ENCODE assay signal across 8 cellular contexts in genomic region chr7:17301491-17302101, GRCh38. TPM values are rescaled to one million over a fixed set of nuclear protein-coding genes. Genes with fewer than 3 reads are reported as not detected.
DNase-seq lines count a peak whose midpoint lies in the region; ATAC-seq, FAIRE-seq and TF ChIP-seq lines count a peak whose summit lies in the region.

No MANE protein-coding gene starts in this region.

- POLR2A ChIA-PET in OCI-LY7 (lab: Charles Lee), result no interaction called here
- POLR2A ChIA-PET in activated naive CD8-positive, alpha-beta T cell treated with anti-CD3 and anti-CD28 coated beads, Interleukin-2, amount 10 ng/mL, durations not matched to agents 7 days and 5 days (lab: Charles Lee), result interaction anchor here (1.0 kb wide), 1 partner anchor 159 kb away, joined by 3 read pairs; no protein-coding TSS in a partner anchor

- CTCF ChIA-PET in OCI-LY7 (lab: Charles Lee; ENCODE audit: unreplicated experiment), result no interaction called here

- H3K4me3 Mint-ChIP-seq in activated naive CD8-positive, alpha-beta T cell treated with anti-CD3 and anti-CD28 coated beads, Interleukin-2, amount 10 ng/mL, durations not matched to agents 7 days and 5 days, result peak overlapping the region; percentile 60

- H4K20me1 ChIP-seq in OCI-LY7 (ENCODE audit: insufficient read depth, low read length), result no peaks in the 10 kb centered on the region

- H3K27ac ChIP-seq in OCI-LY7 (ENCODE audit: low read depth, low read length, poor library complexity, severe bottlenecking), result no peak overlapping the region

- H3K27me3 Mint-ChIP-seq in activated naive CD8-positive, alpha-beta T cell treated with anti-CD3 and anti-CD28 coated beads, Interleukin-2, amount 10 ng/mL, durations not matched to agents 7 days and 5 days, result no peaks in the 10 kb centered on the region

- intact Hi-C loops in OCI-LY7 (cut with micrococcal nuclease; ENCODE audit: unreplicated experiment), result loop anchor here (5.0 kb wide), 1 partner anchor 319 kb away; no protein-coding TSS in a partner anchor

- no peaks in the 10 kb centered on the region for H3K79me2 ChIP-seq in OCI-LY7 (ENCODE audit: insufficient read depth, low read depth, low read length)

- peaks cover 14% of the 10 kb centered on the region for H3K36me3 Mint-ChIP-seq in activated naive CD8-positive, alpha-beta T cell treated with anti-CD3 and anti-CD28 coated beads, Interleukin-2, amount 10 ng/mL, durations not matched to agents 7 days and 5 days

- DNase-seq in activated effector memory CD4-positive, alpha-beta T cell treated with anti-CD3 and anti-CD28 coated beads, Interleukin-2, amount 50 U/mL, for 16 hours, result peak; percentile 78
- DNase-seq in activated effector memory CD4-positive, alpha-beta T cell treated with Interleukin-2 at 50 U/mL for 16 hours, result no peak
- DNase-seq in OCI-LY7 (ENCODE audit: low spot score) (peak; percentile 26), iris pigment epithelial cell (ENCODE audit: low read depth) (peak; percentile 63), GM12891 (ENCODE audit: insufficient read length, low spot score) (no peak)
- DNase-seq in activated naive CD8-positive, alpha-beta T cell treated with anti-CD3 and anti-CD28 coated beads, Interleukin-2, amount 10 ng/mL, durations not matched to agents 7 days and 5 days, result no peak
- DNase-seq in stimulated activated CD4-positive, alpha-beta T cell treated with anti-CD3 and anti-CD28 coated beads, Interleukin-4, amount 100 ng/mL, for 24 hours, result peak; percentile 62

- no peak overlapping the region for H3K4me2 ChIP-seq in OCI-LY7 (ENCODE audit: low read length)

- H3K4me1 Mint-ChIP-seq in activated naive CD8-positive, alpha-beta T cell treated with anti-CD3 and anti-CD28 coated beads, Interleukin-2, amount 10 ng/mL, durations not matched to agents 7 days and 5 days, result peaks cover 37% of the 10 kb centered on the region

- no peaks in the 10 kb centered on the region for H3K36me3 ChIP-seq in OCI-LY7 (ENCODE audit: insufficient read depth, low read length)

- H3K9me3 ChIP-seq in OCI-LY7 (ENCODE audit: low read length), result no peaks in the 10 kb centered on the region

- no peak overlapping the region for H2AFZ ChIP-seq in OCI-LY7 (ENCODE audit: low read length)

- no TSS peak for BruUV-seq in OCI-LY7 (replicated peaks; lab: Mats Ljungman, UMichigan)

- H3K9me3 Mint-ChIP-seq in activated naive CD8-positive, alpha-beta T cell treated with anti-CD3 and anti-CD28 coated beads, Interleukin-2, amount 10 ng/mL, durations not matched to agents 7 days and 5 days, result peaks cover 2% of the 10 kb centered on the region

- no peak for FAIRE-seq in GM12891 (lab: Jason Lieb, UNC)

- no peak for TF ChIP-seq POLR2A in GM12891 (IDR thresholded peaks at IDR 0.05; ENCODE audit: low read depth, low read length)

- H3K4me3 ChIP-seq in OCI-LY7 (ENCODE audit: low read depth, low read length, poor library complexity, severe bottlenecking), result no peak overlapping the region

- no peak for ATAC-seq in activated naive CD8-positive, alpha-beta T cell treated with anti-CD3 and anti-CD28 coated beads, Interleukin-2, amount 10 ng/mL, durations not matched to agents 7 days and 5 days (ENCODE audit: low read depth)
- ATAC-seq in GM21737 (IDR thresholded peaks at IDR 0.05; ENCODE audit: unreplicated experiment), result no peak

- TF ChIP-seq CTCF in OCI-LY7 (conservative IDR thresholded peaks at IDR 0.05; ENCODE audit: low read length), result peak; percentile 86

- H3K9me2 ChIP-seq in OCI-LY7 (ENCODE audit: insufficient read depth, low read length), result no peaks in the 10 kb centered on the region

- no peaks in the 10 kb centered on the region for H3K4me1 ChIP-seq in OCI-LY7 (ENCODE audit: insufficient read depth, low read length, poor library complexity, severe bottlenecking)

- no peak overlapping the region for H3K27ac Mint-ChIP-seq in activated naive CD8-positive, alpha-beta T cell treated with anti-CD3 and anti-CD28 coated beads, Interleukin-2, amount 10 ng/mL, durations not matched to agents 7 days and 5 days

TF ChIP-seq in GM12891, 5 proteins besides CTCF, POLR2A, EP300 and RAD21:
- TF ChIP-seq PAX5 (IDR thresholded peaks at IDR 0.05; ENCODE audit: insufficient read depth, low read length, severe bottlenecking), result no peak
- TF ChIP-seq POU2F2 (IDR thresholded peaks at IDR 0.05; ENCODE audit: low read depth, low read length), result no peak
- TF ChIP-seq SPI1 (IDR thresholded peaks at IDR 0.05; ENCODE audit: low read depth, low read length), result no peak
- TF ChIP-seq POLR2AphosphoS5 (IDR thresholded peaks at IDR 0.05; ENCODE audit: low read depth, low read length), result no peak
- no peak for TF ChIP-seq TAF1 (IDR thresholded peaks at IDR 0.05; ENCODE audit: low read depth, low read length)

RNA-seq across cellular contexts. Expression of gene AHR, which starts 3.1 kb away (rescaled TPM):
- not detected in 2 replicates for total RNA-seq in OCI-LY7 (2014; rRNA removed; shearing (Covaris generic))
- not detected in 2 replicates for total RNA-seq in OCI-LY7 (2022)
- 10 to 100 TPM; 49.0 to 50.6 TPM for total RNA-seq in activated naive CD8-positive, alpha-beta T cell treated with anti-CD3 and anti-CD28 coated beads, Interleukin-2, amount 10 ng/mL, durations not matched to agents 7 days and 5 days
- polyA plus RNA-seq in GM12891 (2012; ENCODE audit: low read depth, missing spikeins), result 12.4 TPM

Comparison
In these comparisons a context has a peak if more than half of its experiments do, and no peak if none do; other contexts are left out.
1. DNase-seq: peak in activated effector memory CD4-positive, alpha-beta T cell treated with anti-CD3 and anti-CD28 coated beads, Interleukin-2, amount 50 U/mL, for 16 hours (single experiment), OCI-LY7 (single experiment), iris pigment epithelial cell (single experiment) and stimulated activated CD4-positive, alpha-beta T cell treated with anti-CD3 and anti-CD28 coated beads, Interleukin-4, amount 100 ng/mL, for 24 hours (single experiment); none in activated effector memory CD4-positive, alpha-beta T cell treated with Interleukin-2 at 50 U/mL for 16 hours (single experiment), activated naive CD8-positive, alpha-beta T cell treated with anti-CD3 and anti-CD28 coated beads, Interleukin-2, amount 10 ng/mL, durations not matched to agents 7 days and 5 days (single experiment) and GM12891 (single experiment).
2. RNA of gene AHR, which starts 3.1 kb away (total RNA-seq): 49.0 to 50.6 TPM in activated naive CD8-positive, alpha-beta T cell treated with anti-CD3 and anti-CD28 coated beads, Interleukin-2, amount 10 ng/mL, durations not matched to agents 7 days and 5 days; not detected in OCI-LY7; every median in the first group is over 10 times any median in the second.